In genomic region chr4:4859010-4859798, GRCh38 we compare ENCODE assay signal across 9 cellular contexts. TPM values are rescaled to one million over a fixed set of nuclear protein-coding genes. Genes with fewer than 3 reads are reported as not detected.
DNase-seq lines count a peak whose midpoint lies in the region; ATAC-seq and TF ChIP-seq lines count a peak whose summit lies in the region.
"Had no signal": no experiment of that assay in that cellular context is flagged by ENCODE, and none has a peak within 500 bp of the region (broad histone marks: within the 10 kb centered on the region; RNA-seq: fewer than 3 reads in every experiment).

MSX1 (plus strand) TSS chr4:4859665; CDS start chr4:4859900, 235 bp downstream.

- peaks cover 6% of the 10 kb centered on the region for H3K36me3 Mint-ChIP-seq in activated CD4-positive, alpha-beta T cell treated with anti-CD3 and anti-CD28 coated beads, Interleukin-2, amount 10 ng/mL, durations not matched to agents 7 days and 5 days (ENCODE audit: low read depth)
- no peaks in the 10 kb centered on the region for H3K36me3 Mint-ChIP-seq in stimulated activated naive CD8-positive, alpha-beta T cell treated with anti-CD3 and anti-CD28 coated beads, Interleukin-15, Interleukin-2, amounts not matched to agents 100 ng/mL and 50 ng/mL, for 24 hours (ENCODE audit: low read depth)

- intact Hi-C loops in esophagus muscularis mucosa (cut with DNase I) = no loop called here

- peaks cover 0 to 7% (median 2%) of the 10 kb centered on the region in 4 donors for H3K36me3 ChIP-seq in esophagus muscularis mucosa

- CTCF ChIA-PET in activated CD4-positive, alpha-beta T cell treated with anti-CD3 and anti-CD28 coated beads, Interleukin-2, amount 10 ng/mL, durations not matched to agents 7 days and 5 days (lab: Charles Lee) = no interaction called here

- POLR2A ChIA-PET in activated CD4-positive, alpha-beta T cell treated with anti-CD3 and anti-CD28 coated beads, Interleukin-2, amount 10 ng/mL, durations not matched to agents 7 days and 5 days (lab: Charles Lee) = no interaction called here

- in situ Hi-C loops in ACHN (cut with HindIII; ENCODE audit: low pct_ligation_motif_present, low pct_unique_long_range_greater_than_20kb, low sequenced_read_pairs) = no loop called here

- peaks cover 82% of the 10 kb centered on the region for H3K27me3 Mint-ChIP-seq in activated CD4-positive, alpha-beta T cell treated with anti-CD3 and anti-CD28 coated beads, Interleukin-2, amount 10 ng/mL, durations not matched to agents 7 days and 5 days
- H3K27me3 Mint-ChIP-seq in stimulated activated naive CD8-positive, alpha-beta T cell treated with anti-CD3 and anti-CD28 coated beads, Interleukin-15, Interleukin-2, amounts not matched to agents 100 ng/mL and 50 ng/mL, for 24 hours = peaks cover 84% of the 10 kb centered on the region

- WGBS in esophagus muscularis mucosa = 3% methylated on average over 25 of the region's 49 CpGs

- H3K27me3 ChIP-seq in esophagus muscularis mucosa = peaks cover 8 to 100% (median 84%) of the 10 kb centered on the region in 4 donors
- H3K27me3 ChIP-seq in mononuclear cell (ENCODE audit: insufficient read depth, low read length) = peaks cover 92% of the 10 kb centered on the region

- ATAC-seq in HG02642 (IDR thresholded peaks at IDR 0.05; ENCODE audit: poor library complexity, unreplicated experiment) = peak; percentile 89

- peaks cover 0 to 5% (median 0%) of the 10 kb centered on the region in 4 donors for H3K9me3 ChIP-seq in esophagus muscularis mucosa
- H3K9me3 ChIP-seq in mononuclear cell (ENCODE audit: low read depth, low read length) = no peaks in the 10 kb centered on the region

- H3K27ac ChIP-seq in esophagus muscularis mucosa (replicated peaks in 1 of 4) = peak within 1 kb of the TSS; percentile 30 to 70 (median 50)

- DNase-seq in ACHN (peak; percentile 82), GM12865 (ENCODE audit: low read depth) (peak; percentile 88), NCI-H1694 treated with DMSO at 0.1 percent for 48 hours (lab: John Stamatoyannopoulos, UW) (peak; percentile 39), esophagus muscularis mucosa (ENCODE audit: extremely low spot score) (no peak)
- DNase-seq in activated CD4-positive, alpha-beta T cell treated with anti-CD3 and anti-CD28 coated beads, Interleukin-2, amount 10 ng/mL, durations not matched to agents 7 days and 5 days = no peak

- H3K4me3 ChIP-seq in GM12865 (ENCODE audit: low read depth, low read length) (peak within 1 kb of the TSS; percentile 76), esophagus muscularis mucosa (peak within 1 kb of the TSS; percentile 60 to 76 (median 70)), mononuclear cell (ENCODE audit: low read length) (peak within 1 kb of the TSS; percentile 8)

- no peak for TF ChIP-seq POLR2A in esophagus muscularis mucosa (IDR thresholded peaks at IDR 0.05; ENCODE audit: low read depth)

- TF ChIP-seq CTCF in GM12865 (IDR thresholded peaks at IDR 0.05; ENCODE audit: insufficient read depth, low read depth, low read length, missing control alignments) (no peak), esophagus muscularis mucosa (IDR thresholded peaks at IDR 0.05) (no peak)

- peak within 1 kb of the TSS; percentile 47 for H3K4me3 Mint-ChIP-seq in activated CD4-positive, alpha-beta T cell treated with anti-CD3 and anti-CD28 coated beads, Interleukin-2, amount 10 ng/mL, durations not matched to agents 7 days and 5 days
- H3K4me3 Mint-ChIP-seq in stimulated activated naive CD8-positive, alpha-beta T cell treated with anti-CD3 and anti-CD28 coated beads, Interleukin-15, Interleukin-2, amounts not matched to agents 100 ng/mL and 50 ng/mL, for 24 hours = peak within 1 kb of the TSS; percentile 80

- no peak for TF ChIP-seq EP300 in esophagus muscularis mucosa (IDR thresholded peaks at IDR 0.05)

- peaks cover 2% of the 10 kb centered on the region for H3K9me3 Mint-ChIP-seq in activated CD4-positive, alpha-beta T cell treated with anti-CD3 and anti-CD28 coated beads, Interleukin-2, amount 10 ng/mL, durations not matched to agents 7 days and 5 days
- H3K9me3 Mint-ChIP-seq in stimulated activated naive CD8-positive, alpha-beta T cell treated with anti-CD3 and anti-CD28 coated beads, Interleukin-15, Interleukin-2, amounts not matched to agents 100 ng/mL and 50 ng/mL, for 24 hours = no peaks in the 10 kb centered on the region

- peaks cover 17% of the 10 kb centered on the region for H3K4me1 Mint-ChIP-seq in activated CD4-positive, alpha-beta T cell treated with anti-CD3 and anti-CD28 coated beads, Interleukin-2, amount 10 ng/mL, durations not matched to agents 7 days and 5 days
- H3K4me1 Mint-ChIP-seq in stimulated activated naive CD8-positive, alpha-beta T cell treated with anti-CD3 and anti-CD28 coated beads, Interleukin-15, Interleukin-2, amounts not matched to agents 100 ng/mL and 50 ng/mL, for 24 hours (ENCODE audit: low read depth) = peaks cover 37% of the 10 kb centered on the region

- peak within 1 kb of the TSS; percentile 74 for H3K27ac Mint-ChIP-seq in activated CD4-positive, alpha-beta T cell treated with anti-CD3 and anti-CD28 coated beads, Interleukin-2, amount 10 ng/mL, durations not matched to agents 7 days and 5 days
- no peak within 1 kb of the TSS for H3K27ac Mint-ChIP-seq in stimulated activated naive CD8-positive, alpha-beta T cell treated with anti-CD3 and anti-CD28 coated beads, Interleukin-15, Interleukin-2, amounts not matched to agents 100 ng/mL and 50 ng/mL, for 24 hours

- H3K4me1 ChIP-seq in esophagus muscularis mucosa = peaks cover 45 to 86% (median 66%) of the 10 kb centered on the region in 4 donors
- peaks cover 16% of the 10 kb centered on the region for H3K4me1 ChIP-seq in mononuclear cell (ENCODE audit: insufficient read depth, low read length)

RNA-seq across cellular contexts. Expression of gene MSX1, which starts in this region (rescaled TPM):
- total RNA-seq in activated CD4-positive, alpha-beta T cell treated with anti-CD3 and anti-CD28 coated beads, Interleukin-2, amount 10 ng/mL, durations not matched to agents 7 days and 5 days = not detected
- total RNA-seq in esophagus muscularis mucosa (1 to 10 TPM; 2.9 to 6.3 (median 4.3) TPM), mononuclear cell (not detected)
- total RNA-seq: T-helper 2 cell treated with Interferon-gamma antibody and Interleukin-4, amounts not matched to agents 100 ng/mL and 5 ng/mL, for 36 hours had no signal

Comparison
In these comparisons a context has a peak if more than half of its experiments do, and no peak if none do; other contexts are left out.
1. DNase-seq: peak in ACHN (single experiment), GM12865 (single experiment) and NCI-H1694 treated with DMSO at 0.1 percent for 48 hours (single experiment); none in activated CD4-positive, alpha-beta T cell treated with anti-CD3 and anti-CD28 coated beads, Interleukin-2, amount 10 ng/mL, durations not matched to agents 7 days and 5 days (single experiment) and esophagus muscularis mucosa (single experiment).
2. H3K4me3 ChIP-seq: peak in every context shown above with its lines; median percentile 76 in GM12865; 70 in esophagus muscularis mucosa; 8 in mononuclear cell.